8 cellular contexts compared by ENCODE assay signal in the genomic region with DNA sequence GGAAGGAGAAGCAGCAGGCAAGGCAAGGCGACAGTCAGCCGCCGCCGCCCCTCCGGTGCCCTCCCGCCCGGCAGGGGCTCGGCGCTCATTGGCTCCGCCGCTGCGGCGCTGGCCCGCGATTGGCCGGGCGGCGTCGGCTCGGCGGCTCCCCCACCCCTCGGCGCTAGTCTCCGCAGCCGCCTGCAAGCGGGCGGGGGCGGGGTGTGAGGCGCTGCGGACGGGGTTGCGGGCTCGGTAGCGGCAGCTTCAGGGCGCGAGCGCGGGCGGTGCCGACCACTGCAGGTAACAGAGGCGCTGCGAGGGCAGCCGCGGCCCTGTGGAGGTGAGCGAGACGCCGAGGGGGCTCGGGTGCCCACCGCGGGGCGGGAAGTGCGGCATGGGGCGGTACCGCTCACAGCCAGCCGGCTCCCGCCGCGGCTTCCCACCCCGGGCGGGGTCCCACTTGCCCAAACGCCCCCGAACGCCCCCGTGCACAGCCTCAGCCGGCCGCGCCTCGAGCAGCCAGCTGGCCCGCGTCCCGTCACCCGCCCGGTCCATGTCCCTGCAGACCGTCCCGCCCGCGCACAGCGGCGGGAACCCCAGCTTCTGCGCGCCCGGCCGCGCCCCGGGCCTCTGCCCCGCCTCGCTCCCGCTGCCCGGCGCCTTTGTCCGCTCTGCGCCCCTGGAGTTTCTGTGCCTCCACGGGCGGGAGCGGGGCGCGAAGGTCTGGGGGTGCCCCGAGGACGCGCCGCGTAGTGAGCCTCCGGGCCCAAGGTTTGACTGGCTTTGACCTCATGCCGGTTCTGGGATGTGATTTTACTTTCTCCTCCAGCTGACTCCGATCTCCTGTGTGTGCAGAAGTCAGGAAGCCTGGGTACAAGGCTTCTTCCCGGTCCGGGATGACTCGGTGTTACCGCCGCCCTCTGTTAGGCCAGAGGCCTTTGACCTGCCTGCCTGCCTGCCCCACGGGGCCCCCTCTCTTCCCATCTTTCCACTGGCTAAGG. TPM values are rescaled to one million over a fixed set of nuclear protein-coding genes. Genes with fewer than 3 reads are reported as not detected.
DNase-seq lines count a peak whose midpoint lies in the region; TF ChIP-seq lines count a peak whose summit lies in the region.

A gene (plus strand): TSS at position 166 of the 983 bp plus-strand sequence. CDS start 4,480 bp downstream, outside the sequence.

- CTCF ChIA-PET in activated naive CD4-positive, alpha-beta T cell treated with anti-CD3 and anti-CD28 coated beads for 36 hours (lab: Charles Lee): no interaction called here

- peak within 1 kb of the TSS; percentile 84 for H3K4me3 Mint-ChIP-seq in activated naive CD4-positive, alpha-beta T cell treated with anti-CD3 and anti-CD28 coated beads for 36 hours

- peak within 1 kb of the TSS; percentile 58 for H3K4me2 ChIP-seq in MM.1S (ENCODE audit: low read depth, low read length)

- H3K9me3 ChIP-seq in HAP-1 (no peaks in the 10 kb centered on the region), MM.1S (replicated peaks; ENCODE audit: insufficient read depth, low read length) (no peaks in the 10 kb centered on the region)

- DNase-seq in GM03348 (ENCODE audit: low spot score): peak; percentile 98
- peak; percentile 92 to 93 for DNase-seq in HAP-1 (ENCODE audit: low spot score in 2 of 2)
- peak; percentile 91 for DNase-seq in MM.1S
- DNase-seq in SK-MEL-5 (ENCODE audit: low read depth, low spot score): peak; percentile 87
- peak; percentile 83 for DNase-seq in activated naive CD4-positive, alpha-beta T cell treated with anti-CD3 and anti-CD28 coated beads for 36 hours
- DNase-seq in glomerular endothelial cell (ENCODE audit: extremely low read depth, low read depth, low spot score): no peak
- DNase-seq in nucleus accumbens (lab: John Stamatoyannopoulos, UW): peak; percentile 50 to 95 (median 82)
- peak; percentile 41 to 98 (median 78) for DNase-seq in substantia nigra (lab: John Stamatoyannopoulos, UW)

- peak within 1 kb of the TSS; percentile 64 for H3K9ac ChIP-seq in MM.1S (ENCODE audit: low read length)

- no peak for TF ChIP-seq CTCF in MM.1S (IDR thresholded peaks at IDR 0.05; ENCODE audit: low read length)

- H3K27me3 ChIP-seq in HAP-1 (ENCODE audit: low read depth) (no peaks in the 10 kb centered on the region), MM.1S (replicated peaks; ENCODE audit: insufficient read depth, low read length) (no peaks in the 10 kb centered on the region)

- peak within 1 kb of the TSS; percentile 59 for H3K4me3 ChIP-seq in HAP-1
- H3K4me3 ChIP-seq in MM.1S (ENCODE audit: low read length): peak within 1 kb of the TSS; percentile 84

- intact Hi-C loops in activated naive CD4-positive, alpha-beta T cell treated with anti-CD3 and anti-CD28 coated beads for 36 hours (cut with micrococcal nuclease): loop anchor here (1.0 to 5.0 kb wide), 6 partner anchors 49 to 698 kb away; a partner anchor contains a TSS

- peak within 1 kb of the TSS; percentile 98 for H2AFZ ChIP-seq in MM.1S (ENCODE audit: low read length)

- H3K9me2 ChIP-seq in MM.1S (replicated peaks; ENCODE audit: insufficient read depth, low read length): no peaks in the 10 kb centered on the region

- H3K27me3 Mint-ChIP-seq in activated naive CD4-positive, alpha-beta T cell treated with anti-CD3 and anti-CD28 coated beads for 36 hours (ENCODE audit: low read depth): no peaks in the 10 kb centered on the region

- in situ Hi-C loops in HAP-1 (cut with MboI; ENCODE audit: low sequenced_read_pairs): no loop called here
- in situ Hi-C loops in SK-MEL-5 (cut with HindIII; ENCODE audit: low pct_unique_long_range_greater_than_20kb, low sequenced_read_pairs): no loop called here

- H3K9me3 Mint-ChIP-seq in activated naive CD4-positive, alpha-beta T cell treated with anti-CD3 and anti-CD28 coated beads for 36 hours: no peaks in the 10 kb centered on the region

- no peak within 1 kb of the TSS for H3K27ac Mint-ChIP-seq in activated naive CD4-positive, alpha-beta T cell treated with anti-CD3 and anti-CD28 coated beads for 36 hours

- H3K4me1 Mint-ChIP-seq in activated naive CD4-positive, alpha-beta T cell treated with anti-CD3 and anti-CD28 coated beads for 36 hours (ENCODE audit: low read depth): peaks cover 8% of the 10 kb centered on the region

- H3K36me3 Mint-ChIP-seq in activated naive CD4-positive, alpha-beta T cell treated with anti-CD3 and anti-CD28 coated beads for 36 hours (ENCODE audit: low read depth): no peaks in the 10 kb centered on the region

- H3K4me1 ChIP-seq in HAP-1 (peaks cover 9% of the 10 kb centered on the region), MM.1S (ENCODE audit: low read length) (no peaks in the 10 kb centered on the region)

- H4K20me1 ChIP-seq in MM.1S (ENCODE audit: insufficient read depth, low read length): no peaks in the 10 kb centered on the region

- peaks cover 5% of the 10 kb centered on the region for H3K36me3 ChIP-seq in HAP-1 (replicated peaks)
- H3K36me3 ChIP-seq in MM.1S (replicated peaks; ENCODE audit: insufficient read depth, low read length): no peaks in the 10 kb centered on the region

- H3K27ac ChIP-seq in MM.1S (ENCODE audit: low read length): peak within 1 kb of the TSS; percentile 12; the same call in 1 of the 2 replicates
- H3K27ac ChIP-seq in substantia nigra (ENCODE audit: low read depth, low read length, poor library complexity, severe bottlenecking): peak within 1 kb of the TSS; percentile 76

- H3K79me2 ChIP-seq in MM.1S (ENCODE audit: low read length): 0 out of 2 replicates have a peak, but pooled peaks cover 5% of the 10 kb centered on the region

- H3F3A ChIP-seq in MM.1S (ENCODE audit: insufficient read depth, low read length): peaks cover 9% of the 10 kb centered on the region

RNA-seq across cellular contexts. Expression of the gene that starts here (rescaled TPM):
- 6.8 and 9.4 TPM in 2 replicates for total RNA-seq in SK-MEL-5 (2014; rRNA removed; shearing (Covaris generic))
- 4.8 and 6.2 TPM in 2 replicates for polyA plus RNA-seq in SK-MEL-5 (2015; cell fraction: cytosol; rRNA removed)
- 12.1 and 32.4 TPM in 2 replicates for polyA plus RNA-seq in SK-MEL-5 (2015; cell fraction: nucleus; rRNA removed)
- 1 to 10 TPM; 1.9 to 2.1 TPM for total RNA-seq in activated naive CD4-positive, alpha-beta T cell treated with anti-CD3 and anti-CD28 coated beads for 36 hours
- 8.5 and 16.0 TPM in 2 replicates for total RNA-seq in glomerular endothelial cell
